1 cellular context compared by ENCODE assay signal in genomic region chr12:117096643-117097042, GRCh38.
TF ChIP-seq lines count a peak whose summit lies in the region.

No MANE protein-coding gene starts in this region.

TF ChIP-seq in IMR-90, 13 proteins besides CTCF, POLR2A, EP300 and RAD21 (continued from another document):
- no peak for TF ChIP-seq ELK1 (IDR thresholded peaks at IDR 0.05; ENCODE audit: borderline replicate concordance, low read depth, low read length)
- TF ChIP-seq RCOR1 (IDR thresholded peaks at IDR 0.05; ENCODE audit: insufficient replicate concordance, low read length), result no peak
- TF ChIP-seq FOS (IDR thresholded peaks at IDR 0.05; ENCODE audit: low read depth, low read length), result no peak
TF ChIP-seq in IMR-90: peak in this region for 0.
